8 cellular contexts compared by ENCODE assay signal in genomic region chr11:57567512-57568329, GRCh38. TPM values are rescaled to one million over a fixed set of nuclear protein-coding genes. Genes with fewer than 3 reads are reported as not detected.
DNase-seq lines count a peak whose midpoint lies in the region; ATAC-seq and TF ChIP-seq lines count a peak whose summit lies in the region.

Gene UBE2L6, minus strand, starts transcription at chr11:57567672. Its CDS starts 61 bp downstream, at chr11:57567611.

- peak; percentile 54 for TF ChIP-seq POLR2A in GM19193 (IDR thresholded peaks at IDR 0.05; ENCODE audit: extremely low read depth, insufficient read depth, insufficient read length)

- H3K27ac ChIP-seq in PC-9, result no peak within 1 kb of the TSS

- no peaks in the 10 kb centered on the region for H4K20me1 ChIP-seq in PC-9 (ENCODE audit: insufficient read depth)

- intact Hi-C loops in PC-9 (cut with micrococcal nuclease; ENCODE audit: unreplicated experiment), result loop anchor here (1.0 kb wide), 4 partner anchors 36 to 174 kb away; partner anchors contain the start of gene SELENOH

- peaks cover 24% of the 10 kb centered on the region for H3K4me1 ChIP-seq in PC-9 (replicated peaks; ENCODE audit: insufficient read depth)

- peaks cover 24% of the 10 kb centered on the region for H3K4me1 Mint-ChIP-seq in activated T-helper 17 cell treated with anti-CD3 and anti-CD28 coated beads, Interleukin-2, amount 50 U/mL, for 72 hours
- peaks cover 29% of the 10 kb centered on the region for H3K4me1 Mint-ChIP-seq in nephron
- H3K4me1 Mint-ChIP-seq in stimulated activated naive CD8-positive, alpha-beta T cell treated with anti-CD3 and anti-CD28 coated beads, Interleukin-15, amount 100 ng/mL, for 72 hours, result peaks cover 55% of the 10 kb centered on the region

- H3K27me3 ChIP-seq in PC-9 (ENCODE audit: insufficient read depth, low read depth), result no peaks in the 10 kb centered on the region

- peak within 1 kb of the TSS; percentile 98 for H3K4me3 Mint-ChIP-seq in activated T-helper 17 cell treated with anti-CD3 and anti-CD28 coated beads, Interleukin-2, amount 50 U/mL, for 72 hours
- peak within 1 kb of the TSS; percentile 99 to 100 (median 99) for H3K4me3 Mint-ChIP-seq in nephron
- H3K4me3 Mint-ChIP-seq in stimulated activated naive CD8-positive, alpha-beta T cell treated with anti-CD3 and anti-CD28 coated beads, Interleukin-15, amount 100 ng/mL, for 72 hours, result peak within 1 kb of the TSS; percentile 97 to 98

- no peaks in the 10 kb centered on the region for H3K9me2 ChIP-seq in PC-9 (ENCODE audit: insufficient read depth)

- H2AFZ ChIP-seq in PC-9, result peak within 1 kb of the TSS; percentile 97

- TF ChIP-seq CTCF in PC-9 (conservative IDR thresholded peaks at IDR 0.05) (no peak), fibroblast of pulmonary artery (IDR thresholded peaks at IDR 0.05; ENCODE audit: low read length, missing control alignments) (no peak), nephron (IDR thresholded peaks at IDR 0.05; ENCODE audit: unreplicated experiment in 3 of 3) (peak in 2 of 3 experiments; percentile 90)

- no TSS peak for BruUV-seq in PC-9 (replicated peaks; lab: Mats Ljungman, UMichigan)

- H3K79me2 ChIP-seq in PC-9 (ENCODE audit: low read depth), result no peaks in the 10 kb centered on the region

- no peaks in the 10 kb centered on the region for H3K9me3 Mint-ChIP-seq in activated T-helper 17 cell treated with anti-CD3 and anti-CD28 coated beads, Interleukin-2, amount 50 U/mL, for 72 hours
- no peaks in the 10 kb centered on the region for H3K9me3 Mint-ChIP-seq in nephron
- H3K9me3 Mint-ChIP-seq in stimulated activated naive CD8-positive, alpha-beta T cell treated with anti-CD3 and anti-CD28 coated beads, Interleukin-15, amount 100 ng/mL, for 72 hours, result no peaks in the 10 kb centered on the region

- H3K27me3 Mint-ChIP-seq in activated T-helper 17 cell treated with anti-CD3 and anti-CD28 coated beads, Interleukin-2, amount 50 U/mL, for 72 hours, result no peaks in the 10 kb centered on the region
- no peaks in the 10 kb centered on the region for H3K27me3 Mint-ChIP-seq in nephron (ENCODE audit: low read depth)
- no peaks in the 10 kb centered on the region for H3K27me3 Mint-ChIP-seq in stimulated activated naive CD8-positive, alpha-beta T cell treated with anti-CD3 and anti-CD28 coated beads, Interleukin-15, amount 100 ng/mL, for 72 hours

- POLR2A ChIA-PET in PC-9 (lab: Charles Lee; ENCODE audit: unreplicated experiment), result interaction anchor here (0.6 to 0.7 kb wide), 2 partner anchors 72 to 233 kb away, joined by 4 to 6 read pairs; no protein-coding TSS in a partner anchor

- H3K4me2 ChIP-seq in PC-9, result peak within 1 kb of the TSS; percentile 90

- peaks cover 32% of the 10 kb centered on the region for H3K36me3 Mint-ChIP-seq in activated T-helper 17 cell treated with anti-CD3 and anti-CD28 coated beads, Interleukin-2, amount 50 U/mL, for 72 hours (ENCODE audit: low read depth)
- H3K36me3 Mint-ChIP-seq in nephron (ENCODE audit: low read depth), result peaks cover 5% of the 10 kb centered on the region

- H3K27ac Mint-ChIP-seq in activated T-helper 17 cell treated with anti-CD3 and anti-CD28 coated beads, Interleukin-2, amount 50 U/mL, for 72 hours, result peak within 1 kb of the TSS; percentile 98
- H3K27ac Mint-ChIP-seq in nephron, result peak within 1 kb of the TSS; percentile 91 to 97 (median 96)
- H3K27ac Mint-ChIP-seq in stimulated activated naive CD8-positive, alpha-beta T cell treated with anti-CD3 and anti-CD28 coated beads, Interleukin-15, amount 100 ng/mL, for 72 hours, result peak within 1 kb of the TSS; percentile 99

- no peaks in the 10 kb centered on the region for H3K36me3 ChIP-seq in PC-9 (ENCODE audit: low read depth)

- CTCF ChIA-PET in PC-9 (lab: Charles Lee), result interaction anchor here (0.5 to 1.9 kb wide), 12 partner anchors 36 to 156 kb away, joined by 3 to 8 read pairs (median 4); no protein-coding TSS in a partner anchor

- H3K4me3 ChIP-seq in PC-9 (peak within 1 kb of the TSS; percentile 89), fibroblast of pulmonary artery (replicated peaks; ENCODE audit: low read depth, low read length) (peak within 1 kb of the TSS; percentile 79)

- H3K9me3 ChIP-seq in PC-9 (ENCODE audit: insufficient read depth, low read depth), result no peaks in the 10 kb centered on the region

- no peaks in the 10 kb centered on the region for H3F3A ChIP-seq in PC-9 (ENCODE audit: insufficient read depth, low read depth)

- ATAC-seq in HG03378 (IDR thresholded peaks at IDR 0.05; ENCODE audit: unreplicated experiment), result peak; percentile 29
- ATAC-seq in activated T-helper 17 cell treated with anti-CD3 and anti-CD28 coated beads, Interleukin-2, amount 50 U/mL, for 72 hours (replicated peaks), result peak; percentile 85
- ATAC-seq in stimulated activated naive CD8-positive, alpha-beta T cell treated with anti-CD3 and anti-CD28 coated beads, Interleukin-15, amount 100 ng/mL, for 72 hours, result peak; percentile 88

- peak; percentile 12 to 85 (median 70) for DNase-seq in C1 segment of cervical spinal cord (lab: John Stamatoyannopoulos, UW)
- DNase-seq in PC-9, result peak in 1 of 2 experiments; percentile 62
- no peak for DNase-seq in fibroblast of pulmonary artery (ENCODE audit: low read depth)
- peak; percentile 90 to 91 for DNase-seq in stimulated activated naive CD8-positive, alpha-beta T cell treated with anti-CD3 and anti-CD28 coated beads, Interleukin-15, amount 100 ng/mL, for 72 hours

RNA-seq across cellular contexts. Expression of gene UBE2L6, which starts in this region (rescaled TPM):
- 121 and 122 TPM in 2 replicates for total RNA-seq in PC-9 (2021)
- 100 to 1,000 TPM in 1 of 2 donors, 10 to 100 TPM in 1; 69.2 to 110 TPM for total RNA-seq in activated T-helper 17 cell treated with anti-CD3 and anti-CD28 coated beads, Interleukin-2, amount 50 U/mL, for 72 hours

Comparison
In these comparisons a context has a peak if more than half of its experiments do, and no peak if none do; other contexts are left out.
1. ATAC-seq: peak in every context shown above with its lines; median percentile 88 in stimulated activated naive CD8-positive, alpha-beta T cell treated with anti-CD3 and anti-CD28 coated beads, Interleukin-15, amount 100 ng/mL, for 72 hours; 85 in activated T-helper 17 cell treated with anti-CD3 and anti-CD28 coated beads, Interleukin-2, amount 50 U/mL, for 72 hours; 29 in HG03378.
2. CTCF ChIP-seq: peak in nephron (2 of 3); none in PC-9 (single experiment) and fibroblast of pulmonary artery (single experiment).
3. Peak in every context shown above with its lines, with median percentiles within 50 percentile points of each other: H3K27ac Mint-ChIP-seq and H3K4me3 Mint-ChIP-seq.